In genomic region chr5:55467862-55468551, GRCh38 we compare ENCODE assay signal across 23 cellular contexts.
DNase-seq lines count a peak whose midpoint lies in the region; ATAC-seq, FAIRE-seq and TF ChIP-seq lines count a peak whose summit lies in the region.
"Had no signal": no experiment of that assay in that cellular context is flagged by ENCODE, and none has a peak within 500 bp of the region (broad histone marks: within the 10 kb centered on the region; RNA-seq: fewer than 3 reads in every experiment).

No MANE protein-coding gene starts in this region.

- H3K4me1 ChIP-seq in pancreas = peaks cover 8 to 32% (median 30%) of the 10 kb centered on the region in 3 donors

- intact Hi-C loops in pancreas (cut with DNase I) = no loop called here

- DNase-seq in NCI-H146 (lab: John Stamatoyannopoulos, UW) (peak; percentile 62), fibroblast of villous mesenchyme (ENCODE audit: low read depth) (peak; percentile 27), pancreas (peak in 3 of 6 donors; percentile 28 to 49 (median 48)), HTR-8/SVneo (ENCODE audit: insufficient read length, low spot score) (no peak)
- DNase-seq in stimulated activated naive CD4-positive, alpha-beta T cell (lab: John Stamatoyannopoulos, UW) = no peak
- no peak for DNase-seq in stimulated activated naive CD8-positive, alpha-beta T cell treated with anti-CD3 and anti-CD28 coated beads, Interleukin-15, amount 100 ng/mL, for 72 hours
- DNase-seq in activated CD8-positive, alpha-beta memory T cell treated with anti-CD3 and anti-CD28 coated beads, Interleukin-2, amount 50 U/mL, for 4 hours = no peak
- DNase-seq: activated CD4-positive, alpha-beta memory T cell treated with anti-CD3 and anti-CD28 coated beads for 36 hours; activated naive CD4-positive, alpha-beta T cell treated with anti-CD3 and anti-CD28 coated beads, Interleukin-2, amount 10 ng/mL, durations not matched to agents 7 days and 5 days; activated T-cell treated with anti-CD3 and anti-CD28 coated beads, Interleukin-2, amount 50 U/mL, for 24 hours; CD4-positive, alpha-beta memory T cell; erythroblast; MV-4-11; NCI-H2081 treated with DMSO at 0.1 percent for 48 hours; NCI-H510A treated with DMSO at 0.1 percent for 48 hours; SHP77 treated with DMSO at 0.1 percent for 48 hours; upper lobe of left lung; WERI-Rb-1 had no signal

- FAIRE-seq in pancreas (lab: Jason Lieb, UNC) (no peak), HTR-8/SVneo (lab: Jason Lieb, UNC) (no peak)

- peak; percentile 88 to 95 (median 94) for ATAC-seq in pancreas
- ATAC-seq in stimulated activated naive CD8-positive, alpha-beta T cell treated with anti-CD3 and anti-CD28 coated beads, Interleukin-15, amount 100 ng/mL, for 72 hours = no peak
- ATAC-seq: natural killer cell treated with Interleukin-12 subunit alpha and Interleukin-12 subunit beta and Interleukin-15 and Interleukin-18, amount 100 ng/mL, for 72 hours; stimulated activated memory B cell treated with anti-CD40 and anti-IgM and Interleukin-4, amounts not matched to agents 10 μg/mL and 1 μg/mL and 100 μg/mL, for 72 hours had no signal

- no peak overlapping the region for H3K27ac Mint-ChIP-seq in stimulated activated naive CD8-positive, alpha-beta T cell treated with anti-CD3 and anti-CD28 coated beads, Interleukin-15, amount 100 ng/mL, for 72 hours
- H3K27ac Mint-ChIP-seq: activated CD4-positive, alpha-beta memory T cell treated with anti-CD3 and anti-CD28 coated beads for 36 hours; activated naive CD4-positive, alpha-beta T cell treated with anti-CD3 and anti-CD28 coated beads, Interleukin-2, amount 10 ng/mL, durations not matched to agents 7 days and 5 days; activated T-cell treated with anti-CD3 and anti-CD28 coated beads, Interleukin-2, amount 50 U/mL, for 24 hours; CD4-positive, alpha-beta memory T cell; memory B cell; natural killer cell treated with Interleukin-12 subunit alpha and Interleukin-12 subunit beta and Interleukin-15 and Interleukin-18, amount 100 ng/mL, for 72 hours; stimulated activated memory B cell treated with anti-CD40 and anti-IgM and Interleukin-4, amounts not matched to agents 10 μg/mL and 1 μg/mL and 100 μg/mL, for 72 hours; T-helper 1 cell treated with Interleukin-12 subunit alpha and Interleukin-12 subunit beta and Interleukin-4 antibody, amounts not matched to agents 30 μg/mL and 1 μg/mL, for 36 hours had no signal

- no peaks in the 10 kb centered on the region for H3K27me3 ChIP-seq in pancreas
- H3K27me3 ChIP-seq: upper lobe of left lung had no signal

- no peaks in the 10 kb centered on the region for H3K36me3 ChIP-seq in pancreas
- H3K36me3 ChIP-seq: WERI-Rb-1 had no signal

- TF ChIP-seq CTCF in C4-2B (conservative IDR thresholded peaks at IDR 0.05) = no peak
- no peak for TF ChIP-seq CTCF in fibroblast of villous mesenchyme (IDR thresholded peaks at IDR 0.05; ENCODE audit: insufficient read depth, low read depth, low read length)
- TF ChIP-seq CTCF in pancreas (IDR thresholded peaks at IDR 0.05) = no peak

- H3K4me3 ChIP-seq in fibroblast of villous mesenchyme (ENCODE audit: low read depth, low read length) = no peak overlapping the region
- H3K4me3 ChIP-seq in pancreas = no peak overlapping the region
- H3K4me3 ChIP-seq: upper lobe of left lung had no signal

- H3K27ac ChIP-seq in C4-2B (peak overlapping the region; percentile 29; the same call in 1 of the 2 replicates), pancreas (peak overlapping the region; percentile 9 to 79 (median 46))
- H3K27ac ChIP-seq: WERI-Rb-1 had no signal

- peaks cover 11% of the 10 kb centered on the region for H3K4me1 Mint-ChIP-seq in stimulated activated naive CD8-positive, alpha-beta T cell treated with anti-CD3 and anti-CD28 coated beads, Interleukin-15, amount 100 ng/mL, for 72 hours
- H3K4me1 Mint-ChIP-seq: stimulated activated memory B cell treated with anti-CD40 and anti-IgM and Interleukin-4, amounts not matched to agents 10 μg/mL and 1 μg/mL and 100 μg/mL, for 72 hours had no signal

- 30 to 32% methylated on average over 5 of the region's 5 CpGs for WGBS in pancreas, 2 donors

- no peaks in the 10 kb centered on the region for H3K27me3 Mint-ChIP-seq in stimulated activated naive CD8-positive, alpha-beta T cell treated with anti-CD3 and anti-CD28 coated beads, Interleukin-15, amount 100 ng/mL, for 72 hours
- H3K27me3 Mint-ChIP-seq: activated CD4-positive, alpha-beta memory T cell treated with anti-CD3 and anti-CD28 coated beads for 36 hours; activated naive CD4-positive, alpha-beta T cell treated with anti-CD3 and anti-CD28 coated beads, Interleukin-2, amount 10 ng/mL, durations not matched to agents 7 days and 5 days; activated T-cell treated with anti-CD3 and anti-CD28 coated beads, Interleukin-2, amount 50 U/mL, for 24 hours; CD4-positive, alpha-beta memory T cell; memory B cell; natural killer cell treated with Interleukin-12 subunit alpha and Interleukin-12 subunit beta and Interleukin-15 and Interleukin-18, amount 100 ng/mL, for 72 hours; stimulated activated memory B cell treated with anti-CD40 and anti-IgM and Interleukin-4, amounts not matched to agents 10 μg/mL and 1 μg/mL and 100 μg/mL, for 72 hours had no signal

- H3K4me3 Mint-ChIP-seq in stimulated activated naive CD8-positive, alpha-beta T cell treated with anti-CD3 and anti-CD28 coated beads, Interleukin-15, amount 100 ng/mL, for 72 hours = no peak overlapping the region
- H3K4me3 Mint-ChIP-seq: activated CD4-positive, alpha-beta memory T cell treated with anti-CD3 and anti-CD28 coated beads for 36 hours; activated naive CD4-positive, alpha-beta T cell treated with anti-CD3 and anti-CD28 coated beads, Interleukin-2, amount 10 ng/mL, durations not matched to agents 7 days and 5 days; activated T-cell treated with anti-CD3 and anti-CD28 coated beads, Interleukin-2, amount 50 U/mL, for 24 hours; CD4-positive, alpha-beta memory T cell; memory B cell; natural killer cell treated with Interleukin-12 subunit alpha and Interleukin-12 subunit beta and Interleukin-15 and Interleukin-18, amount 100 ng/mL, for 72 hours; stimulated activated memory B cell treated with anti-CD40 and anti-IgM and Interleukin-4, amounts not matched to agents 10 μg/mL and 1 μg/mL and 100 μg/mL, for 72 hours; T-helper 1 cell treated with Interleukin-12 subunit alpha and Interleukin-12 subunit beta and Interleukin-4 antibody, amounts not matched to agents 30 μg/mL and 1 μg/mL, for 36 hours had no signal

- H3K9me3 Mint-ChIP-seq in stimulated activated naive CD8-positive, alpha-beta T cell treated with anti-CD3 and anti-CD28 coated beads, Interleukin-15, amount 100 ng/mL, for 72 hours = no peaks in the 10 kb centered on the region
- H3K9me3 Mint-ChIP-seq: activated CD4-positive, alpha-beta memory T cell treated with anti-CD3 and anti-CD28 coated beads for 36 hours; activated naive CD4-positive, alpha-beta T cell treated with anti-CD3 and anti-CD28 coated beads, Interleukin-2, amount 10 ng/mL, durations not matched to agents 7 days and 5 days; activated T-cell treated with anti-CD3 and anti-CD28 coated beads, Interleukin-2, amount 50 U/mL, for 24 hours; natural killer cell treated with Interleukin-12 subunit alpha and Interleukin-12 subunit beta and Interleukin-15 and Interleukin-18, amount 100 ng/mL, for 72 hours; stimulated activated memory B cell treated with anti-CD40 and anti-IgM and Interleukin-4, amounts not matched to agents 10 μg/mL and 1 μg/mL and 100 μg/mL, for 72 hours; T-helper 1 cell treated with Interleukin-12 subunit alpha and Interleukin-12 subunit beta and Interleukin-4 antibody, amounts not matched to agents 30 μg/mL and 1 μg/mL, for 36 hours had no signal

- no peaks in the 10 kb centered on the region for H3K9me3 ChIP-seq in pancreas
- H3K9me3 ChIP-seq: upper lobe of left lung had no signal

Comparison
In these comparisons a context has a peak if more than half of its experiments do, and no peak if none do; other contexts are left out.
1. DNase-seq: peak in NCI-H146 (single experiment) and fibroblast of villous mesenchyme (single experiment); none in stimulated activated naive CD4-positive, alpha-beta T cell (0 of 6), stimulated activated naive CD8-positive, alpha-beta T cell treated with anti-CD3 and anti-CD28 coated beads, Interleukin-15, amount 100 ng/mL, for 72 hours (0 of 2), HTR-8/SVneo (single experiment) and activated CD8-positive, alpha-beta memory T cell treated with anti-CD3 and anti-CD28 coated beads, Interleukin-2, amount 50 U/mL, for 4 hours (single experiment).